ENCODE assay signal across 25 cellular contexts in genomic region chr22:46240073-46240472, GRCh38. TPM values are rescaled to one million over a fixed set of nuclear protein-coding genes. Genes with fewer than 3 reads are reported as not detected.
A peak's percentile ranks its signal among the peaks of the same experiment; 100 is the strongest.
DNase-seq lines count a peak whose midpoint lies in the region; ATAC-seq and TF ChIP-seq lines count a peak whose summit lies in the region.
"Had no signal": no experiment of that assay in that cellular context is flagged by ENCODE, and none has a peak within 500 bp of the region (broad histone marks: within the 10 kb centered on the region; RNA-seq: fewer than 3 reads in every experiment).

No MANE protein-coding gene starts in this region.

- peaks cover 15% of the 10 kb centered on the region for H3K4me1 Mint-ChIP-seq in activated naive CD8-positive, alpha-beta T cell (ENCODE audit: low read depth)
- peaks cover 16% of the 10 kb centered on the region for H3K4me1 Mint-ChIP-seq in activated naive CD8-positive, alpha-beta T cell treated with anti-CD3 and anti-CD28 coated beads for 36 hours
- peaks cover 5 to 10% of the 10 kb centered on the region in 2 donors for H3K4me1 Mint-ChIP-seq in effector memory CD8-positive, alpha-beta T cell (ENCODE audit: low read depth in 2 of 2)
- H3K4me1 Mint-ChIP-seq in endodermal cell, result no peaks in the 10 kb centered on the region

- no peak for ATAC-seq in effector memory CD8-positive, alpha-beta T cell (replicated peaks)
- ATAC-seq: activated CD4-positive, CD25-positive, alpha-beta regulatory T cell treated with anti-CD3 and anti-CD28 coated beads, Interleukin-2, amount 50 U/mL, for 24 hours had no signal

- H4K20me1 ChIP-seq in DOHH2 (ENCODE audit: control insufficient read depth, insufficient read depth, low read depth, low read length), result no peaks in the 10 kb centered on the region

- peak overlapping the region; percentile 70 for H3K27ac Mint-ChIP-seq in activated naive CD8-positive, alpha-beta T cell
- H3K27ac Mint-ChIP-seq in activated naive CD8-positive, alpha-beta T cell treated with anti-CD3 and anti-CD28 coated beads for 36 hours, result no peak overlapping the region
- H3K27ac Mint-ChIP-seq in effector memory CD8-positive, alpha-beta T cell, result peak overlapping the region in 1 of 2 donors; percentile 58
- no peak overlapping the region for H3K27ac Mint-ChIP-seq in endodermal cell
- H3K27ac Mint-ChIP-seq: activated T-cell treated with anti-CD3 and anti-CD28 coated beads, Interleukin-2, amount 50 U/mL, for 24 hours had no signal

- H3K9me3 Mint-ChIP-seq in activated naive CD8-positive, alpha-beta T cell (ENCODE audit: low read depth), result no peaks in the 10 kb centered on the region
- no peaks in the 10 kb centered on the region for H3K9me3 Mint-ChIP-seq in activated naive CD8-positive, alpha-beta T cell treated with anti-CD3 and anti-CD28 coated beads for 36 hours
- H3K9me3 Mint-ChIP-seq in effector memory CD8-positive, alpha-beta T cell, result no peaks in the 10 kb centered on the region
- no peaks in the 10 kb centered on the region for H3K9me3 Mint-ChIP-seq in endodermal cell
- H3K9me3 Mint-ChIP-seq: activated T-cell treated with anti-CD3 and anti-CD28 coated beads, Interleukin-2, amount 50 U/mL, for 24 hours; CD14-positive monocyte; IgD-negative memory B cell had no signal

- H3K4me1 ChIP-seq in DOHH2 (ENCODE audit: control insufficient read depth, low read length) (peaks cover 20% of the 10 kb centered on the region), skeletal muscle tissue (ENCODE audit: control insufficient read depth in 3 of 3, insufficient read depth in 3 of 3, low read length in 3 of 3) (peaks cover 26 to 49% (median 42%) of the 10 kb centered on the region in 3 donors), endodermal cell (ENCODE audit: control insufficient read depth, insufficient read depth, low read length) (no peaks in the 10 kb centered on the region)
- H3K4me1 ChIP-seq: uterus had no signal

- no peaks in the 10 kb centered on the region for H3K9me2 ChIP-seq in DOHH2 (replicated peaks; ENCODE audit: control insufficient read depth, low read length)

- H3K4me3 ChIP-seq in DOHH2 (ENCODE audit: low read length), result peak overlapping the region; percentile 22
- no peak overlapping the region for H3K4me3 ChIP-seq in skeletal muscle tissue (ENCODE audit: low read length in 3 of 3)
- H3K4me3 ChIP-seq in endodermal cell (ENCODE audit: low read length), result no peak overlapping the region
- H3K4me3 ChIP-seq: cardiac muscle cell, gastrocnemius medialis, mucosa of descending colon, testis, uterus had no signal

- no peaks in the 10 kb centered on the region for H3K27me3 Mint-ChIP-seq in activated naive CD8-positive, alpha-beta T cell
- H3K27me3 Mint-ChIP-seq in activated naive CD8-positive, alpha-beta T cell treated with anti-CD3 and anti-CD28 coated beads for 36 hours, result no peaks in the 10 kb centered on the region
- H3K27me3 Mint-ChIP-seq in effector memory CD8-positive, alpha-beta T cell, result no peaks in the 10 kb centered on the region
- no peaks in the 10 kb centered on the region for H3K27me3 Mint-ChIP-seq in endodermal cell (ENCODE audit: insufficient read depth)
- H3K27me3 Mint-ChIP-seq: activated T-cell treated with anti-CD3 and anti-CD28 coated beads, Interleukin-2, amount 50 U/mL, for 24 hours had no signal

- peak overlapping the region; percentile 27 for H3K4me3 Mint-ChIP-seq in activated naive CD8-positive, alpha-beta T cell
- H3K4me3 Mint-ChIP-seq in activated naive CD8-positive, alpha-beta T cell treated with anti-CD3 and anti-CD28 coated beads for 36 hours, result no peak overlapping the region
- peak overlapping the region; percentile 4 to 45 for H3K4me3 Mint-ChIP-seq in effector memory CD8-positive, alpha-beta T cell
- no peak overlapping the region for H3K4me3 Mint-ChIP-seq in endodermal cell
- H3K4me3 Mint-ChIP-seq: activated T-cell treated with anti-CD3 and anti-CD28 coated beads, Interleukin-2, amount 50 U/mL, for 24 hours; CD14-positive monocyte had no signal

- 98 to 100% methylated on average over 2 of the region's 2 CpGs for WGBS in endodermal cell (ENCODE audit: insufficient coverage in 1 of 2, insufficient read length in 1 of 2), 2 experiments

- peak overlapping the region; percentile 54 for H3K4me2 ChIP-seq in DOHH2 (ENCODE audit: low read length)

- no peak for DNase-seq in activated naive CD8-positive, alpha-beta T cell treated with anti-CD3 and anti-CD28 coated beads for 36 hours
- no peak for DNase-seq in effector memory CD8-positive, alpha-beta T cell
- DNase-seq in endodermal cell, result no peak
- no peak for DNase-seq in AG08396 (ENCODE audit: low spot score)
- no peak for DNase-seq in H4 (ENCODE audit: low spot score)
- DNase-seq: activated naive CD4-positive, alpha-beta T cell treated with Interleukin-2 at 50 U/mL for 16 hours; activated T-cell treated with anti-CD3 and anti-CD28 coated beads, Interleukin-2, amount 50 U/mL, for 24 hours; aorta; cortex of kidney; hippocampal formation; mucosa of descending colon; NCI-H1436 treated with DMSO at 0.1 percent for 48 hours; NCI-H510A treated with DMSO at 0.1 percent for 48 hours; SIG-M5; stimulated activated CD4-positive, alpha-beta T cell treated with anti-CD3 and anti-CD28 coated beads, Interleukin-1b, Interleukin-23, amount 100 ng/mL, for 48 hours; testis; uterus had no signal

- H3F3A ChIP-seq in DOHH2 (ENCODE audit: control insufficient read depth, insufficient read depth), result no peaks in the 10 kb centered on the region

- H3K9ac ChIP-seq in skeletal muscle tissue (ENCODE audit: low read depth in 1 of 3, low read length in 3 of 3), result no peak overlapping the region
- H3K9ac ChIP-seq in endodermal cell (ENCODE audit: extremely low read depth, low read length, poor library complexity, severe bottlenecking), result no peak overlapping the region

- TF ChIP-seq CTCF in DOHH2 (IDR thresholded peaks at IDR 0.05; ENCODE audit: low read depth, low read length, poor library complexity, severe bottlenecking) (no peak), endodermal cell (conservative IDR thresholded peaks at IDR 0.05) (no peak)

- H3K27ac ChIP-seq in DOHH2 (ENCODE audit: low read depth, low read length) (peak overlapping the region; percentile 48), skeletal muscle tissue (ENCODE audit: low read depth, low read length) (peak overlapping the region; percentile 30), endodermal cell (ENCODE audit: low read depth, low read length) (no peak overlapping the region)
- H3K27ac ChIP-seq: cardiac muscle cell, gastrocnemius medialis, testis, uterus had no signal

- H3K36me3 ChIP-seq in DOHH2 (ENCODE audit: control insufficient read depth, low read length) (peaks cover 5% of the 10 kb centered on the region; the same call in 1 of the 2 replicates), skeletal muscle tissue (ENCODE audit: control insufficient read depth in 3 of 3, insufficient read depth in 3 of 3, low read length in 3 of 3) (peaks cover 19 to 34% (median 23%) of the 10 kb centered on the region in 3 donors), endodermal cell (ENCODE audit: control insufficient read depth, insufficient read depth, low read length) (peaks cover 3% of the 10 kb centered on the region)
- H3K36me3 ChIP-seq: uterus had no signal

- H3K9me3 ChIP-seq in DOHH2 (ENCODE audit: control insufficient read depth, insufficient read depth, low read length) (no peaks in the 10 kb centered on the region), skeletal muscle tissue (ENCODE audit: control insufficient read depth in 3 of 3, low read length in 3 of 3) (no peaks in the 10 kb centered on the region), endodermal cell (ENCODE audit: control insufficient read depth, low read length) (no peaks in the 10 kb centered on the region)
- H3K9me3 ChIP-seq: gastrocnemius medialis, mucosa of descending colon, testis, uterus had no signal

- H3K36me3 Mint-ChIP-seq in activated naive CD8-positive, alpha-beta T cell, result peaks cover 3% of the 10 kb centered on the region
- peaks cover 8% of the 10 kb centered on the region for H3K36me3 Mint-ChIP-seq in activated naive CD8-positive, alpha-beta T cell treated with anti-CD3 and anti-CD28 coated beads for 36 hours
- peaks cover 7% of the 10 kb centered on the region for H3K36me3 Mint-ChIP-seq in effector memory CD8-positive, alpha-beta T cell (ENCODE audit: insufficient read depth)
- H3K36me3 Mint-ChIP-seq in endodermal cell (ENCODE audit: low read depth), result peaks cover 31% of the 10 kb centered on the region

- no peaks in the 10 kb centered on the region for H3K79me2 ChIP-seq in DOHH2 (ENCODE audit: control insufficient read depth, low read length)

- H3K27me3 ChIP-seq in DOHH2 (ENCODE audit: control insufficient read depth, low read length) (no peaks in the 10 kb centered on the region), skeletal muscle tissue (ENCODE audit: control insufficient read depth in 3 of 3, insufficient read depth in 3 of 3, low read length in 3 of 3) (no peaks in the 10 kb centered on the region), endodermal cell (ENCODE audit: control insufficient read depth, insufficient read depth, low read length, poor library complexity, severe bottlenecking) (no peaks in the 10 kb centered on the region)
- H3K27me3 ChIP-seq: cardiac muscle cell, gastrocnemius medialis, testis, uterus had no signal

RNA-seq across cellular contexts. Expression of gene CDPF1, which starts 10.0 kb away (rescaled TPM):
- 10 to 100 TPM in 1 of 2 experiments, 1 to 10 TPM in 1; 8.4 to 10.7 TPM for total RNA-seq in activated naive CD8-positive, alpha-beta T cell treated with anti-CD3 and anti-CD28 coated beads for 36 hours
- total RNA-seq in skeletal muscle tissue (14.6 TPM), endodermal cell (10 to 100 TPM; 11.3 to 15.1 TPM)
- 12.9 TPM for polyA plus RNA-seq in endodermal cell (2013, experiment 1 of 2)
- polyA plus RNA-seq in endodermal cell (2013, experiment 2 of 2), result 10.2 TPM
- total RNA-seq in H4 (2014; rRNA removed; shearing (Covaris generic)), result 3.2 and 8.2 TPM in 2 replicates

RNA-seq across cellular contexts. Expression of gene PKDREJ, which starts 23.1 kb away (rescaled TPM):
- total RNA-seq in activated naive CD8-positive, alpha-beta T cell treated with anti-CD3 and anti-CD28 coated beads for 36 hours, result not detected
- not detected for total RNA-seq in skeletal muscle tissue
- under 1 TPM in 1 of 2 donors, not detected in 1; 0.04 TPM for total RNA-seq in endodermal cell
- not detected for polyA plus RNA-seq in endodermal cell (2013, experiment 1 of 2)
- polyA plus RNA-seq in endodermal cell (2013, experiment 2 of 2), result not detected
- not detected in 2 replicates for total RNA-seq in H4 (2014; rRNA removed; shearing (Covaris generic))
- total RNA-seq: gastrocnemius medialis had no signal
- polyA plus RNA-seq: CD14-positive monocyte, IgD-negative memory B cell had no signal

RNA-seq across cellular contexts. Expression of gene TTC38, which starts 27.7 kb away (rescaled TPM):
- total RNA-seq in activated naive CD8-positive, alpha-beta T cell treated with anti-CD3 and anti-CD28 coated beads for 36 hours, result 1 to 10 TPM; 6.6 to 7.9 TPM
- total RNA-seq in skeletal muscle tissue, result 18.3 TPM
- total RNA-seq in endodermal cell, result 10 to 100 TPM; 35.9 to 47.1 TPM
- polyA plus RNA-seq in endodermal cell (2013, experiment 1 of 2), result 24.3 TPM
- polyA plus RNA-seq in endodermal cell (2013, experiment 2 of 2), result 18.7 TPM
- total RNA-seq in H4 (2014; rRNA removed; shearing (Covaris generic)), result 21.5 and 26.9 TPM in 2 replicates

RNA-seq across cellular contexts. Expression of gene GTSE1, which starts 56.6 kb away (rescaled TPM):
- total RNA-seq in activated naive CD8-positive, alpha-beta T cell treated with anti-CD3 and anti-CD28 coated beads for 36 hours, result 10 to 100 TPM; 37.3 to 42.0 TPM
- total RNA-seq in skeletal muscle tissue (3.1 TPM), endodermal cell (10 to 100 TPM; 39.5 to 59.5 TPM)
- 51.6 TPM for polyA plus RNA-seq in endodermal cell (2013, experiment 1 of 2)
- polyA plus RNA-seq in endodermal cell (2013, experiment 2 of 2), result 53.9 TPM
- total RNA-seq in H4 (2014; rRNA removed; shearing (Covaris generic)), result 13.5 and 13.9 TPM in 2 replicates
- polyA plus RNA-seq: CD14-positive monocyte, IgD-negative memory B cell had no signal

Comparison
In these comparisons a context has a peak if more than half of its experiments do, and no peak if none do; other contexts are left out.
1. H3K4me3 Mint-ChIP-seq: peak in activated naive CD8-positive, alpha-beta T cell (single experiment) and effector memory CD8-positive, alpha-beta T cell (2 of 2); none in activated naive CD8-positive, alpha-beta T cell treated with anti-CD3 and anti-CD28 coated beads for 36 hours (single experiment) and endodermal cell (single experiment).